In the genomic region with DNA sequence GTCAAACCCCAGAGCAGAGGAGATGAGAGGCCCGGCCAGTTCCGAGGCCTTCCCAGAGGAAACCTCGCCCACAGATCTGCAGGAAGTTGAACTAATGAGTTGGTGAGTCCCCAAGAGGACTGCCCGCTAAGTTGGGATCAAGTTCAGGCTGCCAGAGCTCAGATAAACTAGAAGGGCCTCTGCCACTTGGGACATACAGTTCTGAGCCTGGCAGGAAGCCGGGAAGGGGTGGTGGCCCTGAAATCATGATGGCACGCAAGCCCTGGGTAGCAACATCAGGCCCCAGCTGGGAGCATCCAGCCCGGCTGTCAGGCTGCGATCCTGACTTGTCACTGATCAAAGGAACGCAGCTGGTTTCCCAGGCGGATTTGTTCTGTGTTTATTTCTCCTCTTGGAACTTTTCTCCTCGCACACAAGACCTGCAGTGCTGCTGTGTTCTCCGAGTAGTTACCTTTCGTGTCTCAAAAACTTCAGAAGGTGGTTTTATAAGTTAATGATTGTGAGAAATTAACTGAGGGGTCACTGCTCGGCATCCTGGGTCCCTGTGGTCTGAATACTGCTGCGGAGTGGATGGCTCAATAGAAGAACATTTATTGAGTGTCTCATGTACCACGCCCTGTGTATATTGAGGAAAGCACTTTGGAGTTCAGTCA, we compare ENCODE assay signal across 15 cellular contexts. TPM values are rescaled to one million over a fixed set of nuclear protein-coding genes. Genes with fewer than 3 reads are reported as not detected.
DNase-seq lines count a peak whose midpoint lies in the region; ATAC-seq, FAIRE-seq and TF ChIP-seq lines count a peak whose summit lies in the region.
"Had no signal": no experiment of that assay in that cellular context is flagged by ENCODE, and none has a peak within 500 bp of the region (broad histone marks: within the 10 kb centered on the region; RNA-seq: fewer than 3 reads in every experiment).

No MANE protein-coding gene starts in this region.

- peak overlapping the region; percentile 31 to 50 for H3K27ac ChIP-seq in liver (ENCODE audit: low read depth in 1 of 2, low read length in 2 of 2)
- H3K27ac ChIP-seq in HepG2 (ENCODE audit: extremely low read length, insufficient read depth, low read length) = no peak overlapping the region
- peak overlapping the region; percentile 6 to 83 (median 56) for H3K27ac ChIP-seq in heart left ventricle
- H3K27ac ChIP-seq in ovary = no peak overlapping the region
- H3K27ac ChIP-seq: A549, foreskin keratinocyte, parathyroid adenoma, suprapubic skin had no signal

- H3K4me1 ChIP-seq in liver (ENCODE audit: control insufficient read depth in 4 of 4, insufficient read depth in 4 of 4, low read length in 3 of 4) (no peaks in the 10 kb centered on the region), HepG2 (ENCODE audit: insufficient read depth, low read length) (peaks cover 12% of the 10 kb centered on the region), heart left ventricle (peaks cover 0 to 33% (median 18%) of the 10 kb centered on the region in 12 donors), ovary (ENCODE audit: insufficient read depth) (peaks cover 17% of the 10 kb centered on the region)
- H3K4me1 ChIP-seq: foreskin keratinocyte, parathyroid adenoma had no signal

- H2AFZ ChIP-seq in HepG2 (ENCODE audit: low read length) = no peak overlapping the region
- H2AFZ ChIP-seq: parathyroid adenoma had no signal

- TF ChIP-seq EP300 in HepG2 (IDR thresholded peaks at IDR 0.05; ENCODE audit: low read depth in 2 of 2, low read length in 2 of 2) = no peak
- no peak for TF ChIP-seq EP300 in HepG2 (CRISPR knock-in tag; IDR thresholded peaks at IDR 0.05; ENCODE audit: borderline replicate concordance)
- TF ChIP-seq EP300 in ovary (IDR thresholded peaks at IDR 0.05) = peak; percentile 73

- POLR2A ChIA-PET in HepG2 (lab: Yijun Ruan, JAX) = no interaction called here

- no peak overlapping the region for H3K4me2 ChIP-seq in HepG2 (ENCODE audit: low read depth, low read length)
- H3K4me2 ChIP-seq: A549 had no signal

- H3K9me3 ChIP-seq in liver (ENCODE audit: control insufficient read depth in 4 of 4, low read length in 3 of 4) (no peaks in the 10 kb centered on the region), HepG2 (ENCODE audit: low read length) (no peaks in the 10 kb centered on the region), heart left ventricle (peaks cover 0 to 7% (median 0%) of the 10 kb centered on the region in 12 donors), ovary (no peaks in the 10 kb centered on the region)
- H3K9me3 ChIP-seq: suprapubic skin had no signal

- DNase-seq in HepG2 (ENCODE audit: low spot score) (no peak), heart left ventricle (peak; percentile 53 to 86 (median 81)), ovary (peak; percentile 41 to 69 (median 51)), NCI-H2196 (lab: John Stamatoyannopoulos, UW; ENCODE audit: unreplicated experiment) (no peak)
- DNase-seq: activated naive CD4-positive, alpha-beta T cell treated with Interleukin-2 at 50 U/mL for 16 hours; foreskin keratinocyte; GDM1 had no signal

- intact Hi-C loops in HepG2 (cut with micrococcal nuclease; ENCODE audit: unreplicated experiment) (no loop called here), heart left ventricle (cut with DNase I) (loop anchor here in 1 of 10 donors (10.0 kb wide), 1 partner anchor 328 kb away; the partner anchor contains the start of gene COTL1), ovary (cut with DNase I) (no loop called here)

- in situ Hi-C loops in HepG2 (cut with HindIII; ENCODE audit: extremely low pct_ligation_motif_present, low pct_unique_long_range_greater_than_20kb) = no loop called here

- H4K20me1 ChIP-seq in HepG2 (ENCODE audit: insufficient read depth, low read length) = no peaks in the 10 kb centered on the region

- H3K9ac ChIP-seq in liver (ENCODE audit: low read depth in 1 of 2, low read length in 2 of 2) = no peak overlapping the region
- H3K9ac ChIP-seq in HepG2 (ENCODE audit: insufficient read depth, low read depth, low read length) = no peak overlapping the region
- H3K9ac ChIP-seq: parathyroid adenoma had no signal

- CTCF ChIA-PET in HepG2 (lab: Yijun Ruan, JAX; ENCODE audit: low intra/inter-chr PET ratio, low total read pairs) = no interaction called here

- no TSS peak for BruUV-seq in HepG2 (replicated peaks; lab: Mats Ljungman, UMichigan)

- H3K36me3 ChIP-seq in liver (ENCODE audit: control insufficient read depth in 4 of 4, insufficient read depth in 3 of 4, low read depth in 1 of 4, low read length in 3 of 4) = no peaks in the 10 kb centered on the region
- no peaks in the 10 kb centered on the region for H3K36me3 ChIP-seq in HepG2 (replicated peaks in 1 of 2; ENCODE audit: control insufficient read depth in 1 of 2, insufficient read depth in 2 of 2, low read length in 2 of 2)
- H3K36me3 ChIP-seq in heart left ventricle = no peaks in the 10 kb centered on the region
- no peaks in the 10 kb centered on the region for H3K36me3 ChIP-seq in ovary
- H3K36me3 ChIP-seq: suprapubic skin had no signal

- FAIRE-seq in HepG2 (lab: Jason Lieb, UNC) = no peak
- FAIRE-seq: A549 had no signal

- H3K79me2 ChIP-seq in HepG2 (ENCODE audit: insufficient read depth, low read length) = no peaks in the 10 kb centered on the region
- H3K79me2 ChIP-seq: parathyroid adenoma had no signal

- TF ChIP-seq CTCF in liver (IDR thresholded peaks at IDR 0.05; ENCODE audit: low read depth, low read length, missing input control) (no peak), HepG2 (CRISPR knock-in tag; IDR thresholded peaks at IDR 0.05) (no peak), heart left ventricle (IDR thresholded peaks at IDR 0.05) (no peak), ovary (IDR thresholded peaks at IDR 0.05) (no peak)

- TF ChIP-seq RAD21 in liver (IDR thresholded peaks at IDR 0.05) = peak in 1 of 2 donors; percentile 8
- TF ChIP-seq RAD21 in HepG2 (CRISPR knock-in tag; IDR thresholded peaks at IDR 0.05) = no peak

- 67% methylated on average over 16 of the region's 16 CpGs for WGBS in liver
- WGBS in HepG2 (ENCODE audit: low lambda C conversion rate) = 22% methylated on average over 15 of the region's 16 CpGs
- WGBS in heart left ventricle, 4 donors = 40 to 54% (median 46%) methylated on average over 13 to 16 of the region's 16 CpGs
- 36 to 44% (median 42%) methylated on average over 16 of the region's 16 CpGs for WGBS in ovary, 3 donors

- TF ChIP-seq POLR2A in HepG2 (IDR thresholded peaks at IDR 0.05; ENCODE audit: insufficient read depth in 1 of 2, low read depth in 2 of 2, low read length in 2 of 2) = no peak
- no peak for TF ChIP-seq POLR2A in heart left ventricle (IDR thresholded peaks at IDR 0.05)
- no peak for TF ChIP-seq POLR2A in ovary (IDR thresholded peaks at IDR 0.05)

- ATAC-seq in HepG2 (no peak), heart left ventricle (peak; percentile 77 to 81 (median 79)), GM21447 (IDR thresholded peaks at IDR 0.05; ENCODE audit: unreplicated experiment) (no peak), HG03139 (IDR thresholded peaks at IDR 0.05; ENCODE audit: unreplicated experiment) (no peak), GM21529 (IDR thresholded peaks at IDR 0.05; ENCODE audit: unreplicated experiment) (no peak)
- ATAC-seq: A549, foreskin keratinocyte had no signal

- H3K4me3 ChIP-seq in liver (ENCODE audit: low read depth in 1 of 3, low read length in 3 of 3) (no peak overlapping the region), HepG2 (replicated peaks in 1 of 3; ENCODE audit: insufficient read depth in 1 of 3, low read depth in 2 of 3, low read length in 3 of 3) (no peak overlapping the region), heart left ventricle (no peak overlapping the region), ovary (no peak overlapping the region)
- H3K4me3 ChIP-seq: A549, suprapubic skin had no signal

- no peaks in the 10 kb centered on the region for H3K27me3 ChIP-seq in liver (ENCODE audit: control insufficient read depth in 4 of 4, insufficient read depth in 4 of 4, low read length in 3 of 4)
- peaks cover 23 to 59% of the 10 kb centered on the region in 2 experiments for H3K27me3 ChIP-seq in HepG2 (ENCODE audit: control insufficient read depth in 1 of 2, insufficient read depth in 2 of 2, low read length in 2 of 2)
- H3K27me3 ChIP-seq in heart left ventricle = peaks cover 0 to 4% (median 0%) of the 10 kb centered on the region in 9 donors
- H3K27me3 ChIP-seq in ovary = no peaks in the 10 kb centered on the region
- H3K27me3 ChIP-seq: suprapubic skin had no signal

RNA-seq across cellular contexts. Expression of gene WFDC1, which starts 8.0 kb away (rescaled TPM):
- total RNA-seq in liver (1 to 10 TPM; 1.5 to 4.2 TPM), HepG2 (2016; rRNA removed; fragmentation: Illumina TruSeq; extraction: Trizol) (not detected in 2 replicates), heart left ventricle (1 to 10 TPM in 6 of 9 donors, under 1 TPM in 3; 0.50 to 5.4 (median 1.6) TPM), ovary (1 to 10 TPM in 4 of 7 donors, under 1 TPM in 3; 0.57 to 3.4 (median 2.1) TPM)
- polyA plus RNA-seq in liver (1 to 10 TPM; 1.0 to 5.2 TPM), HepG2 (2011; rRNA removed) (not detected in 2 replicates), heart left ventricle (1 to 10 TPM; 1.2 to 2.1 TPM), ovary (10 to 100 TPM in 1 of 2 donors, 1 to 10 TPM in 1; 8.4 to 10.7 TPM)
- total RNA-seq in HepG2 (2016; cell fraction: cytosol; rRNA removed; fragmentation: Illumina TruSeq; extraction: Trizol; ENCODE audit: low read depth) = not detected in 2 replicates
- not detected in 2 replicates for total RNA-seq in HepG2 (2016; cell fraction: insoluble cytoplasmic fraction; rRNA removed; fragmentation: Illumina TruSeq; extraction: Trizol)
- total RNA-seq in HepG2 (2016; cell fraction: membrane; rRNA removed; fragmentation: Illumina TruSeq; extraction: Trizol) = not detected in 2 replicates
- total RNA-seq in HepG2 (2016; cell fraction: nucleus; rRNA removed; fragmentation: Illumina TruSeq; extraction: Trizol) = not detected in 2 replicates
- polyA plus RNA-seq in HepG2 (2011; cell fraction: cytosol; rRNA removed) = not detected in 2 replicates
- not detected in 2 replicates for polyA plus RNA-seq in HepG2 (2011; cell fraction: nucleus; rRNA removed)
- polyA plus RNA-seq in HepG2 (2012) = not detected in 2 replicates
- polyA plus RNA-seq in HepG2 (2016; cell fraction: cytosol; fragmentation: Illumina TruSeq; extraction: Trizol; ENCODE audit: low read depth) = not detected in 2 replicates
- polyA plus RNA-seq in HepG2 (2016; cell fraction: insoluble cytoplasmic fraction; fragmentation: Illumina TruSeq; extraction: Trizol; ENCODE audit: low read depth) = not detected in 2 replicates
- not detected in 2 replicates for polyA plus RNA-seq in HepG2 (2016; cell fraction: membrane; fragmentation: Illumina TruSeq; extraction: Trizol; ENCODE audit: low read depth)
- not detected in 2 replicates for polyA plus RNA-seq in HepG2 (2016; cell fraction: nucleus; fragmentation: Illumina TruSeq; extraction: Trizol; ENCODE audit: insufficient read depth, low read depth)
- polyA minus RNA-seq in HepG2 (2011; rRNA and poly(A)+ RNA removed; ENCODE audit: low replicate concordance) = 0.05 TPM in 1 of 2 replicates, not detected in the other
- polyA minus RNA-seq in HepG2 (2011; cell fraction: cytosol; rRNA and poly(A)+ RNA removed) = not detected in 2 replicates
- polyA minus RNA-seq in HepG2 (2011; cell fraction: nucleus; rRNA and poly(A)+ RNA removed) = not detected in 2 replicates
- total RNA-seq: foreskin keratinocyte, lung microvascular endothelial cell had no signal
- polyA plus RNA-seq: A549, foreskin keratinocyte had no signal

RNA-seq across cellular contexts. Expression of gene KCNG4, which starts 46.9 kb away (rescaled TPM):
- total RNA-seq in liver = not detected
- polyA plus RNA-seq in liver = not detected
- not detected in 2 replicates for total RNA-seq in HepG2 (2016; rRNA removed; fragmentation: Illumina TruSeq; extraction: Trizol)
- not detected in 2 replicates for total RNA-seq in HepG2 (2016; cell fraction: cytosol; rRNA removed; fragmentation: Illumina TruSeq; extraction: Trizol; ENCODE audit: low read depth)
- total RNA-seq in HepG2 (2016; cell fraction: insoluble cytoplasmic fraction; rRNA removed; fragmentation: Illumina TruSeq; extraction: Trizol) = not detected in 2 replicates
- total RNA-seq in HepG2 (2016; cell fraction: membrane; rRNA removed; fragmentation: Illumina TruSeq; extraction: Trizol) = not detected in 2 replicates
- total RNA-seq in HepG2 (2016; cell fraction: nucleus; rRNA removed; fragmentation: Illumina TruSeq; extraction: Trizol) = not detected in 2 replicates
- polyA plus RNA-seq in HepG2 (2011; rRNA removed) = not detected in 2 replicates
- polyA plus RNA-seq in HepG2 (2011; cell fraction: cytosol; rRNA removed) = not detected in 2 replicates
- not detected in 2 replicates for polyA plus RNA-seq in HepG2 (2011; cell fraction: nucleus; rRNA removed)
- not detected in 2 replicates for polyA plus RNA-seq in HepG2 (2012)
- polyA plus RNA-seq in HepG2 (2016; cell fraction: cytosol; fragmentation: Illumina TruSeq; extraction: Trizol; ENCODE audit: low read depth) = not detected in 2 replicates
- not detected in 2 replicates for polyA plus RNA-seq in HepG2 (2016; cell fraction: insoluble cytoplasmic fraction; fragmentation: Illumina TruSeq; extraction: Trizol; ENCODE audit: low read depth)
- polyA plus RNA-seq in HepG2 (2016; cell fraction: membrane; fragmentation: Illumina TruSeq; extraction: Trizol; ENCODE audit: low read depth) = not detected in 2 replicates
- polyA plus RNA-seq in HepG2 (2016; cell fraction: nucleus; fragmentation: Illumina TruSeq; extraction: Trizol; ENCODE audit: insufficient read depth, low read depth) = not detected in 2 replicates
- polyA minus RNA-seq in HepG2 (2011; rRNA and poly(A)+ RNA removed; ENCODE audit: low replicate concordance) = 0.02 TPM in 1 of 2 replicates, not detected in the other
- polyA minus RNA-seq in HepG2 (2011; cell fraction: cytosol; rRNA and poly(A)+ RNA removed) = not detected in 2 replicates
- not detected in 2 replicates for polyA minus RNA-seq in HepG2 (2011; cell fraction: nucleus; rRNA and poly(A)+ RNA removed)
- not detected for total RNA-seq in heart left ventricle
- polyA plus RNA-seq in heart left ventricle = not detected
- not detected for total RNA-seq in ovary
- polyA plus RNA-seq in ovary = not detected
- total RNA-seq: foreskin keratinocyte, lung microvascular endothelial cell, suprapubic skin had no signal
- polyA plus RNA-seq: A549, foreskin keratinocyte had no signal

Comparison
In these comparisons a context has a peak if more than half of its experiments do, and no peak if none do; other contexts are left out.
1. H3K27ac ChIP-seq: peak in liver (2 of 2) and heart left ventricle (12 of 12); none in HepG2 (single experiment) and ovary (0 of 2).
2. ATAC-seq: peak in heart left ventricle (4 of 4); none in HepG2 (single experiment), GM21447 (single experiment), HG03139 (single experiment) and GM21529 (single experiment).
3. DNase-seq: peak in heart left ventricle (5 of 5) and ovary (5 of 5); none in HepG2 (single experiment) and NCI-H2196 (single experiment).